19 cellular contexts compared by ENCODE assay signal in genomic region chr4:83329521-83330105, GRCh38. TPM values are rescaled to one million over a fixed set of nuclear protein-coding genes. Genes with fewer than 3 reads are reported as not detected.
A peak's percentile ranks its signal among the peaks of the same experiment; 100 is the strongest.
DNase-seq lines count a peak whose midpoint lies in the region; ATAC-seq lines count a peak whose summit lies in the region.
"Had no signal": no experiment of that assay in that cellular context is flagged by ENCODE, and none has a peak within 500 bp of the region (broad histone marks: within the 10 kb centered on the region; RNA-seq: fewer than 3 reads in every experiment).

No MANE protein-coding gene starts in this region.

- peaks cover 2% of the 10 kb centered on the region for H3K36me3 Mint-ChIP-seq in central memory CD8-positive, alpha-beta T cell (ENCODE audit: insufficient read depth)
- peaks cover 11% of the 10 kb centered on the region for H3K36me3 Mint-ChIP-seq in activated T-helper 2 cell treated with anti-CD3 and anti-CD28 coated beads, Interferon-gamma antibody, Interleukin-2, Interleukin-4, amounts not matched to agents 10 μg/mL and 5 μg/mL and 100 μg/mL, durations not matched to agents 14 hours and 24 hours and 36 hours (ENCODE audit: low read depth)

- H3K9me3 Mint-ChIP-seq in central memory CD8-positive, alpha-beta T cell: no peaks in the 10 kb centered on the region
- H3K9me3 Mint-ChIP-seq in activated T-helper 2 cell treated with anti-CD3 and anti-CD28 coated beads, Interferon-gamma antibody, Interleukin-2, Interleukin-4, amounts not matched to agents 10 μg/mL and 5 μg/mL and 100 μg/mL, durations not matched to agents 14 hours and 24 hours and 36 hours: no peaks in the 10 kb centered on the region
- H3K9me3 Mint-ChIP-seq: activated naive CD4-positive, alpha-beta T cell treated with anti-CD3 and anti-CD28 coated beads for 36 hours; stimulated activated effector memory CD8-positive, alpha-beta T cell treated with anti-CD3 and anti-CD28 coated beads, Interleukin-12 subunit alpha, Interleukin-12 subunit beta, amount 100 ng/mL, for 72 hours; T-helper 1 cell treated with Interleukin-12 subunit alpha and Interleukin-12 subunit beta and Interleukin-4 antibody, amounts not matched to agents 30 μg/mL and 1 μg/mL, for 36 hours had no signal

- no peak overlapping the region for H3K4me3 Mint-ChIP-seq in central memory CD8-positive, alpha-beta T cell
- no peak overlapping the region for H3K4me3 Mint-ChIP-seq in activated T-helper 2 cell treated with anti-CD3 and anti-CD28 coated beads, Interferon-gamma antibody, Interleukin-2, Interleukin-4, amounts not matched to agents 10 μg/mL and 5 μg/mL and 100 μg/mL, durations not matched to agents 14 hours and 24 hours and 36 hours (ENCODE audit: low read depth)
- H3K4me3 Mint-ChIP-seq: activated naive CD4-positive, alpha-beta T cell treated with anti-CD3 and anti-CD28 coated beads for 36 hours; naive thymus-derived CD4-positive, alpha-beta T cell; stimulated activated effector memory CD8-positive, alpha-beta T cell treated with anti-CD3 and anti-CD28 coated beads, Interleukin-12 subunit alpha, Interleukin-12 subunit beta, amount 100 ng/mL, for 72 hours; T-helper 1 cell treated with Interleukin-12 subunit alpha and Interleukin-12 subunit beta and Interleukin-4 antibody, amounts not matched to agents 30 μg/mL and 1 μg/mL, for 36 hours had no signal

- peak overlapping the region; percentile 6 for H3K27ac Mint-ChIP-seq in central memory CD8-positive, alpha-beta T cell (ENCODE audit: low read depth)
- no peak overlapping the region for H3K27ac Mint-ChIP-seq in activated T-helper 2 cell treated with anti-CD3 and anti-CD28 coated beads, Interferon-gamma antibody, Interleukin-2, Interleukin-4, amounts not matched to agents 10 μg/mL and 5 μg/mL and 100 μg/mL, durations not matched to agents 14 hours and 24 hours and 36 hours
- H3K27ac Mint-ChIP-seq: activated naive CD4-positive, alpha-beta T cell treated with anti-CD3 and anti-CD28 coated beads for 36 hours; stimulated activated effector memory CD8-positive, alpha-beta T cell treated with anti-CD3 and anti-CD28 coated beads, Interleukin-12 subunit alpha, Interleukin-12 subunit beta, amount 100 ng/mL, for 72 hours; T-helper 1 cell treated with Interleukin-12 subunit alpha and Interleukin-12 subunit beta and Interleukin-4 antibody, amounts not matched to agents 30 μg/mL and 1 μg/mL, for 36 hours had no signal

- H3K27me3 Mint-ChIP-seq in central memory CD8-positive, alpha-beta T cell: no peaks in the 10 kb centered on the region
- H3K27me3 Mint-ChIP-seq in activated T-helper 2 cell treated with anti-CD3 and anti-CD28 coated beads, Interferon-gamma antibody, Interleukin-2, Interleukin-4, amounts not matched to agents 10 μg/mL and 5 μg/mL and 100 μg/mL, durations not matched to agents 14 hours and 24 hours and 36 hours (ENCODE audit: low read depth): peaks cover 16% of the 10 kb centered on the region
- H3K27me3 Mint-ChIP-seq: naive thymus-derived CD4-positive, alpha-beta T cell had no signal

- peaks cover 7% of the 10 kb centered on the region for H3K4me1 Mint-ChIP-seq in central memory CD8-positive, alpha-beta T cell
- H3K4me1 Mint-ChIP-seq in activated T-helper 2 cell treated with anti-CD3 and anti-CD28 coated beads, Interferon-gamma antibody, Interleukin-2, Interleukin-4, amounts not matched to agents 10 μg/mL and 5 μg/mL and 100 μg/mL, durations not matched to agents 14 hours and 24 hours and 36 hours (ENCODE audit: low read depth): peaks cover 11% of the 10 kb centered on the region

- intact Hi-C loops in activated T-helper 2 cell treated with anti-CD3 and anti-CD28 coated beads, Interferon-gamma antibody, Interleukin-2, Interleukin-4, amounts not matched to agents 10 μg/mL and 5 μg/mL and 100 μg/mL, durations not matched to agents 14 hours and 24 hours and 36 hours (cut with micrococcal nuclease): no loop called here

- DNase-seq in CD1c-positive myeloid dendritic cell (ENCODE audit: extremely low spot score) (peak; percentile 51), HT1080 (ENCODE audit: low read depth) (peak; percentile 30), iris pigment epithelial cell (ENCODE audit: low read depth) (peak; percentile 45), amygdala (lab: John Stamatoyannopoulos, UW) (no peak), HUDEP-2 (lab: John Stamatoyannopoulos, UW; ENCODE audit: unreplicated experiment in 76 of 76) (no peak), NCI-H748 treated with DMSO at 0.1 percent for 48 hours (lab: John Stamatoyannopoulos, UW) (no peak)
- no peak for DNase-seq in central memory CD8-positive, alpha-beta T cell (ENCODE audit: low spot score in 2 of 2)
- no peak for DNase-seq in activated T-helper 2 cell treated with anti-CD3 and anti-CD28 coated beads, Interferon-gamma antibody, Interleukin-2, Interleukin-4, amounts not matched to agents 10 μg/mL and 5 μg/mL and 100 μg/mL, durations not matched to agents 14 hours and 24 hours and 36 hours (ENCODE audit: low spot score)
- DNase-seq: activated naive CD4-positive, alpha-beta T cell treated with anti-CD3 and anti-CD28 coated beads for 36 hours; Caco-2; mesendoderm; naive thymus-derived CD4-positive, alpha-beta T cell; NCI-H1092; NCI-H2029 treated with DMSO at 0.1 percent for 48 hours; NCI-H510A treated with DMSO at 0.1 percent for 48 hours; right cardiac atrium had no signal

- no peak for ATAC-seq in central memory CD8-positive, alpha-beta T cell (replicated peaks; ENCODE audit: extremely low read depth, poor library complexity, severe bottlenecking)
- ATAC-seq: K562; naive thymus-derived CD4-positive, alpha-beta T cell; right cardiac atrium; stimulated activated effector memory CD8-positive, alpha-beta T cell treated with anti-CD3 and anti-CD28 coated beads, Interleukin-12 subunit alpha, Interleukin-12 subunit beta, amount 100 ng/mL, for 72 hours had no signal

RNA-seq across cellular contexts. Expression of gene HPSE, which starts 5.0 kb away (rescaled TPM):
- 4.0 and 6.0 TPM in 2 replicates for total RNA-seq in HT1080 (2014; rRNA removed; shearing (Covaris generic))
- 6.9 and 8.2 TPM in 2 replicates for polyA plus RNA-seq in HT1080 (2015; cell fraction: cytosol; rRNA removed)
- 9.9 and 10.9 TPM in 2 replicates for polyA plus RNA-seq in HT1080 (2015; cell fraction: nucleus; rRNA removed)
- total RNA-seq in activated T-helper 2 cell treated with anti-CD3 and anti-CD28 coated beads, Interferon-gamma antibody, Interleukin-2, Interleukin-4, amounts not matched to agents 10 μg/mL and 5 μg/mL and 100 μg/mL, durations not matched to agents 14 hours and 24 hours and 36 hours: 9.7 TPM in 2 replicates

RNA-seq across cellular contexts. Expression of gene COQ2, which starts 45.0 kb away (rescaled TPM):
- total RNA-seq in HT1080 (2014; rRNA removed; shearing (Covaris generic)): 23.8 and 29.5 TPM in 2 replicates
- polyA plus RNA-seq in HT1080 (2015; cell fraction: cytosol; rRNA removed): 33.0 and 33.1 TPM in 2 replicates
- 15.9 and 18.0 TPM in 2 replicates for polyA plus RNA-seq in HT1080 (2015; cell fraction: nucleus; rRNA removed)
- total RNA-seq in activated T-helper 2 cell treated with anti-CD3 and anti-CD28 coated beads, Interferon-gamma antibody, Interleukin-2, Interleukin-4, amounts not matched to agents 10 μg/mL and 5 μg/mL and 100 μg/mL, durations not matched to agents 14 hours and 24 hours and 36 hours: 19.5 and 20.6 TPM in 2 replicates

Comparison
In these comparisons a context has a peak if more than half of its experiments do, and no peak if none do; other contexts are left out.
1. DNase-seq: peak in CD1c-positive myeloid dendritic cell (single experiment), HT1080 (single experiment) and iris pigment epithelial cell (single experiment); none in central memory CD8-positive, alpha-beta T cell (0 of 2), activated T-helper 2 cell treated with anti-CD3 and anti-CD28 coated beads, Interferon-gamma antibody, Interleukin-2, Interleukin-4, amounts not matched to agents 10 μg/mL and 5 μg/mL and 100 μg/mL, durations not matched to agents 14 hours and 24 hours and 36 hours (single experiment), amygdala (0 of 56), HUDEP-2 (0 of 76) and NCI-H748 treated with DMSO at 0.1 percent for 48 hours (single experiment).